ENCODE assay signal across 1 cellular context in genomic region chr10:62738916-62739315, GRCh38.
TF ChIP-seq lines count a peak whose summit lies in the region.

No MANE protein-coding gene starts in this region.

TF ChIP-seq in IMR-90, 13 proteins besides CTCF, POLR2A, EP300 and RAD21 (continued from another document):
- peak; percentile 74 for TF ChIP-seq USF2 (IDR thresholded peaks at IDR 0.05; ENCODE audit: low read depth, low read length)
- TF ChIP-seq BHLHE40 (IDR thresholded peaks at IDR 0.05; ENCODE audit: low read depth, low read length), result peak; percentile 77
